19 cellular contexts compared by ENCODE assay signal in genomic region chr6:93123585-93123984, GRCh38.
"Had no signal": no experiment of that assay in that cellular context is flagged by ENCODE, and none has a peak within 500 bp of the region (broad histone marks: within the 10 kb centered on the region; RNA-seq: fewer than 3 reads in every experiment).

No MANE protein-coding gene starts in this region.

- H3K27ac ChIP-seq: foreskin keratinocyte, psoas muscle, right atrium auricular region, spleen, upper lobe of left lung had no signal

- H3K4me1 ChIP-seq: foreskin keratinocyte, psoas muscle, right atrium auricular region, spleen, upper lobe of left lung had no signal

- ATAC-seq: activated T-cell treated with anti-CD3 and anti-CD28 coated beads, Interleukin-2, amount 50 U/mL, for 72 hours; foreskin keratinocyte; left lobe of liver; naive thymus-derived CD8-positive, alpha-beta T cell; psoas muscle had no signal

- H3K36me3 ChIP-seq: right atrium auricular region, spleen, upper lobe of left lung had no signal

- H3K4me3 ChIP-seq: lung, psoas muscle, right atrium auricular region, spleen, upper lobe of left lung had no signal

- DNase-seq: activated CD4-positive, alpha-beta memory T cell treated with anti-CD3 and anti-CD28 coated beads, Interleukin-2, amount 10 ng/mL, durations not matched to agents 7 days and 5 days; activated CD4-positive, alpha-beta T cell treated with anti-CD3 and anti-CD28 coated beads for 4 hours; activated CD4-positive, CD25-positive, alpha-beta regulatory T cell; activated effector memory CD4-positive, alpha-beta T cell treated with Interleukin-2 at 50 U/mL for 16 hours; activated naive CD4-positive, alpha-beta T cell treated with anti-CD3 and anti-CD28 coated beads for 36 hours; activated naive CD8-positive, alpha-beta T cell treated with anti-CD3 and anti-CD28 coated beads, Interleukin-2, amount 10 ng/mL, durations not matched to agents 7 days and 5 days; activated T-cell treated with anti-CD3 and anti-CD28 coated beads, Interleukin-2, amount 50 U/mL, for 72 hours; amniotic stem cell; foreskin keratinocyte; immature natural killer cell; naive thymus-derived CD8-positive, alpha-beta T cell; psoas muscle; spleen; stimulated activated CD4-positive, alpha-beta T cell treated with anti-CD3 and anti-CD28 coated beads, Interleukin-4, amount 100 ng/mL, for 1 hour; stimulated activated naive CD4-positive, alpha-beta T cell treated with Interleukin-2 at 50 U/mL for 16 hours; upper lobe of left lung had no signal

- H3K9me3 ChIP-seq: psoas muscle, right atrium auricular region, upper lobe of left lung had no signal

- H3K27me3 ChIP-seq: foreskin keratinocyte, right atrium auricular region, spleen, upper lobe of left lung had no signal
